31 cellular contexts compared by ENCODE assay signal in the genomic region with DNA sequence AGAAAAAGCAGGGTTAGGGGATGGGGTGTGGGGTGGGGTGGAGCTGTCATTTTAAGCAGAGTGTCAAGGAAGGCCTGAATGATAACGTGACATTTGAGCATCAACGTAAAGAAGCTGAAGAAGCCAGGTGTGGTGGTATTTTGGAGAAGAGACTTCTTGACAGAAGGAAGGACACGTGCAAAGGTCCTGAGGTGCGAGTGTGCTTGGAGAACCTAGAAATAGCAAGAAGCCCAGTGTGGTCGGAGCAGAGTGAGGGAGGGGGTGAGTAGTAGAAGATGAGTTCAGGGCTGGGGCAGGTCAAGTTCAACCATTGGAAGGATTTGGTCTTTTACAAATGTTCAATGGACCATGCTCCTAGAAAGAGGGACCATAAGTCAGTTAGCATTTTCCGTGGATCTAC.
"Had no signal": no experiment of that assay in that cellular context is flagged by ENCODE, and none has a peak within 500 bp of the region (broad histone marks: within the 10 kb centered on the region; RNA-seq: fewer than 3 reads in every experiment).

No MANE protein-coding gene starts in this region.

- H3K4me1 ChIP-seq: body of pancreas, esophagus squamous epithelium, gastroesophageal sphincter had no signal

- H3K4me3 Mint-ChIP-seq: activated CD4-positive, alpha-beta memory T cell treated with anti-CD3 and anti-CD28 coated beads, Interleukin-2, amount 10 ng/mL, durations not matched to agents 7 days and 5 days; activated CD4-positive, alpha-beta T cell treated with anti-CD3 and anti-CD28 coated beads, Interleukin-2, amount 10 ng/mL, durations not matched to agents 7 days and 5 days; activated naive CD8-positive, alpha-beta T cell; activated naive CD8-positive, alpha-beta T cell treated with anti-CD3 and anti-CD28 coated beads, Interleukin-2, amount 50 U/mL, for 24 hours; activated T-cell treated with anti-CD3 and anti-CD28 coated beads, Interleukin-2, amount 50 U/mL, for 4 hours; activated T-helper 17 cell treated with anti-CD3 and anti-CD28 coated beads, Interleukin-2, amount 50 U/mL, for 72 hours; T-helper 17 cell; T-helper 2 cell treated with Interferon-gamma antibody and Interleukin-4, amounts not matched to agents 5 μg/mL and 100 μg/mL, for 36 hours had no signal

- H3K36me3 ChIP-seq: adrenal gland, esophagus squamous epithelium, gastroesophageal sphincter had no signal

- H3K36me3 Mint-ChIP-seq: activated naive CD8-positive, alpha-beta T cell had no signal

- FAIRE-seq: colon, endometrium, endothelial cell of umbilical vein had no signal

- H3K9me3 Mint-ChIP-seq: activated CD4-positive, alpha-beta memory T cell treated with anti-CD3 and anti-CD28 coated beads, Interleukin-2, amount 10 ng/mL, durations not matched to agents 7 days and 5 days; activated CD4-positive, alpha-beta T cell treated with anti-CD3 and anti-CD28 coated beads, Interleukin-2, amount 10 ng/mL, durations not matched to agents 7 days and 5 days; activated naive CD8-positive, alpha-beta T cell treated with anti-CD3 and anti-CD28 coated beads, Interleukin-2, amount 50 U/mL, for 24 hours; T-helper 2 cell treated with Interferon-gamma antibody and Interleukin-4, amounts not matched to agents 5 μg/mL and 100 μg/mL, for 36 hours had no signal

- H3K4me3 ChIP-seq: adrenal gland, body of pancreas, esophagus squamous epithelium, gastroesophageal sphincter had no signal

- H3K27ac ChIP-seq: adrenal gland, body of pancreas, epithelial cell of prostate, esophagus squamous epithelium, gastroesophageal sphincter had no signal

- DNase-seq: activated CD4-positive, alpha-beta memory T cell treated with anti-CD3 and anti-CD28 coated beads, Interleukin-2, amount 10 ng/mL, durations not matched to agents 7 days and 5 days; activated CD4-positive, alpha-beta T cell treated with anti-CD3 and anti-CD28 coated beads for 4 hours; activated CD4-positive, alpha-beta T cell treated with anti-CD3 and anti-CD28 coated beads, Interleukin-2, amount 10 ng/mL, durations not matched to agents 7 days and 5 days; activated CD4-positive, alpha-beta T cell treated with anti-CD3 and anti-CD28 coated beads, Interleukin-2, amount 50 U/mL, for 4 hours; activated CD4-positive, CD25-positive, alpha-beta regulatory T cell; activated CD4-positive, CD25-positive, alpha-beta regulatory T cell treated with anti-CD3 and anti-CD28 coated beads, Interleukin-2, amount 50 U/mL, for 72 hours; activated effector memory CD4-positive, alpha-beta T cell treated with Interleukin-2 at 50 U/mL for 16 hours; activated gamma-delta T cell treated with Interleukin-2 at 50 U/mL for 16 hours; activated naive CD4-positive, alpha-beta T cell treated with anti-CD3 and anti-CD28 coated beads, Interleukin-2, amount 50 U/mL, for 16 hours; activated naive CD4-positive, alpha-beta T cell treated with Interleukin-2 at 50 U/mL for 16 hours; activated naive CD8-positive, alpha-beta T cell treated with anti-CD3 and anti-CD28 coated beads, Interleukin-2, amount 50 U/mL, for 24 hours; activated T-cell treated with anti-CD3 and anti-CD28 coated beads, Interleukin-2, amount 50 U/mL, for 4 hours; adrenal gland; amygdala; aorta; body of pancreas; caudate nucleus; effector CD8-positive, alpha-beta T cell; esophagus squamous epithelium; foreskin melanocyte; T-helper 1 cell; T-helper 17 cell; T1000 had no signal

- H3K27me3 ChIP-seq: adrenal gland, body of pancreas had no signal

- H3K27ac Mint-ChIP-seq: activated CD4-positive, alpha-beta memory T cell treated with anti-CD3 and anti-CD28 coated beads, Interleukin-2, amount 10 ng/mL, durations not matched to agents 7 days and 5 days; activated CD4-positive, alpha-beta T cell treated with anti-CD3 and anti-CD28 coated beads, Interleukin-2, amount 10 ng/mL, durations not matched to agents 7 days and 5 days; activated naive CD8-positive, alpha-beta T cell; activated naive CD8-positive, alpha-beta T cell treated with anti-CD3 and anti-CD28 coated beads, Interleukin-2, amount 50 U/mL, for 24 hours; activated T-helper 17 cell treated with anti-CD3 and anti-CD28 coated beads, Interleukin-2, amount 50 U/mL, for 72 hours; T-helper 17 cell; T-helper 2 cell treated with Interferon-gamma antibody and Interleukin-4, amounts not matched to agents 5 μg/mL and 100 μg/mL, for 36 hours had no signal

- H3K4me1 Mint-ChIP-seq: activated CD4-positive, alpha-beta memory T cell treated with anti-CD3 and anti-CD28 coated beads, Interleukin-2, amount 10 ng/mL, durations not matched to agents 7 days and 5 days; activated CD4-positive, alpha-beta T cell treated with anti-CD3 and anti-CD28 coated beads, Interleukin-2, amount 10 ng/mL, durations not matched to agents 7 days and 5 days; activated naive CD8-positive, alpha-beta T cell treated with anti-CD3 and anti-CD28 coated beads, Interleukin-2, amount 50 U/mL, for 24 hours; activated T-helper 17 cell treated with anti-CD3 and anti-CD28 coated beads, Interleukin-2, amount 50 U/mL, for 72 hours; T-helper 17 cell had no signal

- ATAC-seq: activated naive CD8-positive, alpha-beta T cell treated with anti-CD3 and anti-CD28 coated beads, Interleukin-2, amount 50 U/mL, for 24 hours; activated T-cell treated with anti-CD3 and anti-CD28 coated beads, Interleukin-2, amount 50 U/mL, for 4 hours; activated T-helper 17 cell treated with anti-CD3 and anti-CD28 coated beads, Interleukin-2, amount 50 U/mL, for 72 hours; body of pancreas; gastroesophageal sphincter; T-helper 17 cell had no signal

- H3K9me3 ChIP-seq: adrenal gland, body of pancreas, esophagus squamous epithelium had no signal
